Comparison of ENCODE assay signal across 13 cellular contexts in genomic region chr17:48994548-48995331, GRCh38. TPM values are rescaled to one million over a fixed set of nuclear protein-coding genes. Genes with fewer than 3 reads are reported as not detected.
DNase-seq lines count a peak whose midpoint lies in the region; ATAC-seq and TF ChIP-seq lines count a peak whose summit lies in the region.
"Had no signal": no experiment of that assay in that cellular context is flagged by ENCODE, and none has a peak within 500 bp of the region (broad histone marks: within the 10 kb centered on the region; RNA-seq: fewer than 3 reads in every experiment).

No MANE protein-coding gene starts in this region.

- peaks cover 36% of the 10 kb centered on the region for H3K4me1 ChIP-seq in CD4-positive, CD25-positive, alpha-beta regulatory T cell (ENCODE audit: control insufficient read depth, insufficient read depth, low read length, poor library complexity, severe bottlenecking)
- peaks cover 35% of the 10 kb centered on the region for H3K4me1 ChIP-seq in HEK293 (ENCODE audit: control insufficient read depth, insufficient read depth, low read length)
- H3K4me1 ChIP-seq in naive thymus-derived CD4-positive, alpha-beta T cell (ENCODE audit: control insufficient read depth in 2 of 2, insufficient read depth in 2 of 2, low read length in 2 of 2), result peaks cover 8 to 22% of the 10 kb centered on the region in 2 donors

- ATAC-seq in CD4-positive, CD25-positive, alpha-beta regulatory T cell (ENCODE audit: low read depth in 2 of 2), result no peak
- no peak for ATAC-seq in naive thymus-derived CD4-positive, alpha-beta T cell
- no peak for ATAC-seq in HG03571 (IDR thresholded peaks at IDR 0.05; ENCODE audit: unreplicated experiment)

- no peaks in the 10 kb centered on the region for H3K36me3 Mint-ChIP-seq in CD4-positive, CD25-positive, alpha-beta regulatory T cell
- no peaks in the 10 kb centered on the region for H3K36me3 Mint-ChIP-seq in activated naive CD8-positive, alpha-beta T cell treated with anti-CD3 and anti-CD28 coated beads for 36 hours
- H3K36me3 Mint-ChIP-seq in naive thymus-derived CD4-positive, alpha-beta T cell, result no peaks in the 10 kb centered on the region

- H3K4me1 Mint-ChIP-seq in CD4-positive, CD25-positive, alpha-beta regulatory T cell, result peaks cover 0 to 36% (median 18%) of the 10 kb centered on the region in 4 donors
- H3K4me1 Mint-ChIP-seq in activated naive CD8-positive, alpha-beta T cell treated with anti-CD3 and anti-CD28 coated beads for 36 hours, result peaks cover 15% of the 10 kb centered on the region
- H3K4me1 Mint-ChIP-seq in naive thymus-derived CD4-positive, alpha-beta T cell, result peaks cover 14 to 40% (median 23%) of the 10 kb centered on the region in 7 donors

- no peak for DNase-seq in CD4-positive, CD25-positive, alpha-beta regulatory T cell
- DNase-seq in activated naive CD8-positive, alpha-beta T cell treated with anti-CD3 and anti-CD28 coated beads for 36 hours, result no peak
- no peak for DNase-seq in naive thymus-derived CD4-positive, alpha-beta T cell
- DNase-seq in iPS-NIHi7 (ENCODE audit: extremely low spot score), result no peak
- DNase-seq in cerebellum (ENCODE audit: low spot score), result no peak
- no peak for DNase-seq in HPDE6-E6E7 (ENCODE audit: extremely low spot score)
- DNase-seq: aorta had no signal

- no peak overlapping the region for H3K4me3 ChIP-seq in CD4-positive, CD25-positive, alpha-beta regulatory T cell (ENCODE audit: low read depth, low read length)
- peak overlapping the region; percentile 64 for H3K4me3 ChIP-seq in HEK293 (ENCODE audit: low read depth, low read length)
- H3K4me3 ChIP-seq in naive thymus-derived CD4-positive, alpha-beta T cell (ENCODE audit: low read length), result no peak overlapping the region

- CTCF ChIA-PET in HEK293 (lab: Yijun Ruan, JAX), result interaction anchor here (0.5 to 13.1 kb wide), 9 partner anchors 9 to 1283 kb away, joined by 3 to 129 read pairs (median 3); no protein-coding TSS in a partner anchor
- CTCF ChIA-PET in naive thymus-derived CD4-positive, alpha-beta T cell (lab: Charles Lee), result no interaction called here

- H3K4me3 Mint-ChIP-seq in CD4-positive, CD25-positive, alpha-beta regulatory T cell, result peak overlapping the region; percentile 13 to 68 (median 58)
- H3K4me3 Mint-ChIP-seq in activated naive CD8-positive, alpha-beta T cell treated with anti-CD3 and anti-CD28 coated beads for 36 hours, result peak overlapping the region; percentile 2
- H3K4me3 Mint-ChIP-seq in naive thymus-derived CD4-positive, alpha-beta T cell, result peak overlapping the region in 9 of 10 donors; percentile 12 to 82 (median 48)

- peaks cover 54% of the 10 kb centered on the region for H3K27me3 ChIP-seq in CD4-positive, CD25-positive, alpha-beta regulatory T cell (ENCODE audit: control insufficient read depth, insufficient read depth, low read length)
- peaks cover 27 to 59% of the 10 kb centered on the region in 2 donors for H3K27me3 ChIP-seq in naive thymus-derived CD4-positive, alpha-beta T cell (ENCODE audit: control insufficient read depth in 2 of 2, insufficient read depth in 2 of 2, low read length in 2 of 2)

- no peak overlapping the region for H3K27ac Mint-ChIP-seq in CD4-positive, CD25-positive, alpha-beta regulatory T cell
- H3K27ac Mint-ChIP-seq in activated naive CD8-positive, alpha-beta T cell treated with anti-CD3 and anti-CD28 coated beads for 36 hours, result no peak overlapping the region
- H3K27ac Mint-ChIP-seq in naive thymus-derived CD4-positive, alpha-beta T cell, result peak overlapping the region in 4 of 9 donors; percentile 10 to 54 (median 31)

- H3K9me3 Mint-ChIP-seq in CD4-positive, CD25-positive, alpha-beta regulatory T cell, result peaks cover 0 to 9% (median 0%) of the 10 kb centered on the region in 7 donors
- no peaks in the 10 kb centered on the region for H3K9me3 Mint-ChIP-seq in activated naive CD8-positive, alpha-beta T cell treated with anti-CD3 and anti-CD28 coated beads for 36 hours
- peaks cover 0 to 23% (median 0%) of the 10 kb centered on the region in 11 donors for H3K9me3 Mint-ChIP-seq in naive thymus-derived CD4-positive, alpha-beta T cell

- peaks cover 83% of the 10 kb centered on the region for H3K27me3 Mint-ChIP-seq in CD4-positive, CD25-positive, alpha-beta regulatory T cell
- peaks cover 94% of the 10 kb centered on the region for H3K27me3 Mint-ChIP-seq in activated naive CD8-positive, alpha-beta T cell treated with anti-CD3 and anti-CD28 coated beads for 36 hours
- peaks cover 72 to 84% (median 75%) of the 10 kb centered on the region in 5 donors for H3K27me3 Mint-ChIP-seq in naive thymus-derived CD4-positive, alpha-beta T cell

- no peaks in the 10 kb centered on the region for H3K9me3 ChIP-seq in CD4-positive, CD25-positive, alpha-beta regulatory T cell (ENCODE audit: control insufficient read depth in 2 of 2, low read length in 2 of 2)
- no peaks in the 10 kb centered on the region for H3K9me3 ChIP-seq in HEK293 (ENCODE audit: control insufficient read depth, insufficient read depth, low read depth, low read length)
- H3K9me3 ChIP-seq in naive thymus-derived CD4-positive, alpha-beta T cell (ENCODE audit: control insufficient read depth in 2 of 3, low read length in 3 of 3), result no peaks in the 10 kb centered on the region

- H3K27ac ChIP-seq in CD4-positive, CD25-positive, alpha-beta regulatory T cell (ENCODE audit: insufficient read depth, low read length, poor library complexity, severe bottlenecking), result no peak overlapping the region
- H3K27ac ChIP-seq in HEK293 (ENCODE audit: extremely low read depth, low read depth, low read length), result peak overlapping the region; percentile 100
- no peak overlapping the region for H3K27ac ChIP-seq in naive thymus-derived CD4-positive, alpha-beta T cell (ENCODE audit: low read depth, low read length)
- H3K27ac ChIP-seq: epithelial cell of prostate, KMS-11 had no signal

- TF ChIP-seq CTCF in HEK293 (tag by site-specific recombination; IDR thresholded peaks at IDR 0.05), result no peak

- POLR2A ChIA-PET in HEK293 (lab: Yijun Ruan, JAX), result interaction anchor here (0.6 to 5.6 kb wide), 11 partner anchors 12 to 197 kb away, joined by 3 to 47 read pairs (median 4); partner anchors contain the start of genes ATP5MC1 and SNF8
- POLR2A ChIA-PET in naive thymus-derived CD4-positive, alpha-beta T cell (lab: Charles Lee), result interaction anchor here (1.1 kb wide), 1 partner anchor 102 kb away, joined by 3 read pairs; the partner anchor contains the start of gene ATP5MC1

- H3K36me3 ChIP-seq in CD4-positive, CD25-positive, alpha-beta regulatory T cell (ENCODE audit: control insufficient read depth, insufficient read depth, low read length), result no peaks in the 10 kb centered on the region
- H3K36me3 ChIP-seq in HEK293 (ENCODE audit: control insufficient read depth in 2 of 2, insufficient read depth in 1 of 2, low read length in 2 of 2), result peaks cover 0 to 4% of the 10 kb centered on the region in 2 experiments; a peak in 1 of 3 replicates
- H3K36me3 ChIP-seq in naive thymus-derived CD4-positive, alpha-beta T cell (ENCODE audit: control insufficient read depth in 2 of 3, insufficient read depth in 3 of 3, low read length in 3 of 3), result no peaks in the 10 kb centered on the region

- intact Hi-C loops in naive thymus-derived CD4-positive, alpha-beta T cell (cut with micrococcal nuclease), result loop anchor here (5.0 to 10.0 kb wide), 3 partner anchors 102 to 382 kb away; partner anchors contain the start of genes ATP5MC1 (in 1 of the 2), HOXB13 (in 1 of the 2), HOXB7 (in 1 of the 2) and PRAC1 (in 1 of the 2)

TF ChIP-seq in HEK293, 187 proteins besides CTCF, POLR2A, EP300 and RAD21 (continues in another document):
- TF ChIP-seq ZFHX2 (tag by site-specific recombination; conservative IDR thresholded peaks at IDR 0.05) (peak; percentile 39), ZNF670 (tag by site-specific recombination; IDR thresholded peaks at IDR 0.05; ENCODE audit: low read depth) (no peak), ZNF274 (IDR thresholded peaks at IDR 0.05; ENCODE audit: low read length) (no peak), ZNF274 (tag by site-specific recombination; IDR thresholded peaks at IDR 0.05; ENCODE audit: borderline replicate concordance) (no peak), ZNF140 (tag by site-specific recombination; IDR thresholded peaks at IDR 0.05) (no peak), PRDM6 (tag by site-specific recombination; IDR thresholded peaks at IDR 0.05) (peak; percentile 87), ZNF24 (tag by site-specific recombination; IDR thresholded peaks at IDR 0.05) (no peak)

RNA-seq across cellular contexts. Expression of gene IGF2BP1, which starts 2.4 kb away (rescaled TPM):
- total RNA-seq in CD4-positive, CD25-positive, alpha-beta regulatory T cell, result not detected
- not detected for polyA plus RNA-seq in CD4-positive, CD25-positive, alpha-beta regulatory T cell
- 1 to 10 TPM; 1.1 to 1.3 TPM for total RNA-seq in activated naive CD8-positive, alpha-beta T cell treated with anti-CD3 and anti-CD28 coated beads for 36 hours
- total RNA-seq in naive thymus-derived CD4-positive, alpha-beta T cell, result not detected
- polyA plus RNA-seq in naive thymus-derived CD4-positive, alpha-beta T cell, result not detected
- total RNA-seq in cerebellum, result 8.5 TPM

RNA-seq across cellular contexts. Expression of gene GIP, which starts 26.3 kb away (rescaled TPM):
- total RNA-seq in CD4-positive, CD25-positive, alpha-beta regulatory T cell, result not detected
- not detected for polyA plus RNA-seq in CD4-positive, CD25-positive, alpha-beta regulatory T cell
- total RNA-seq in activated naive CD8-positive, alpha-beta T cell treated with anti-CD3 and anti-CD28 coated beads for 36 hours, result not detected
- not detected for total RNA-seq in naive thymus-derived CD4-positive, alpha-beta T cell
- polyA plus RNA-seq in naive thymus-derived CD4-positive, alpha-beta T cell, result not detected
- not detected for total RNA-seq in cerebellum
- total RNA-seq: activated CD8-positive, alpha-beta memory T cell treated with anti-CD3 and anti-CD28 coated beads for 36 hours; aorta; posterior vena cava had no signal

RNA-seq across cellular contexts. Expression of gene SNF8, which starts 50.1 kb away (rescaled TPM):
- total RNA-seq in CD4-positive, CD25-positive, alpha-beta regulatory T cell, result 70.3 TPM
- 100 to 1,000 TPM; 107 to 125 (median 120) TPM for polyA plus RNA-seq in CD4-positive, CD25-positive, alpha-beta regulatory T cell
- 100 to 1,000 TPM; 127 to 134 TPM for total RNA-seq in activated naive CD8-positive, alpha-beta T cell treated with anti-CD3 and anti-CD28 coated beads for 36 hours
- 100 to 1,000 TPM in 1 of 5 experiments, 10 to 100 TPM in 4; 54.8 to 122 (median 60.3) TPM for total RNA-seq in naive thymus-derived CD4-positive, alpha-beta T cell
- polyA plus RNA-seq in naive thymus-derived CD4-positive, alpha-beta T cell, result 10 to 100 TPM; 94.2 to 98.5 TPM
- 28.9 TPM for total RNA-seq in cerebellum

Comparison
In these comparisons a context has a peak if more than half of its experiments do, and no peak if none do; other contexts are left out.
1. H3K4me3 Mint-ChIP-seq: peak in every context shown above with its lines; median percentile 58 in CD4-positive, CD25-positive, alpha-beta regulatory T cell; 48 in naive thymus-derived CD4-positive, alpha-beta T cell; 2 in activated naive CD8-positive, alpha-beta T cell treated with anti-CD3 and anti-CD28 coated beads for 36 hours.